ENCODE assay signal across 10 cellular contexts in the genomic region with DNA sequence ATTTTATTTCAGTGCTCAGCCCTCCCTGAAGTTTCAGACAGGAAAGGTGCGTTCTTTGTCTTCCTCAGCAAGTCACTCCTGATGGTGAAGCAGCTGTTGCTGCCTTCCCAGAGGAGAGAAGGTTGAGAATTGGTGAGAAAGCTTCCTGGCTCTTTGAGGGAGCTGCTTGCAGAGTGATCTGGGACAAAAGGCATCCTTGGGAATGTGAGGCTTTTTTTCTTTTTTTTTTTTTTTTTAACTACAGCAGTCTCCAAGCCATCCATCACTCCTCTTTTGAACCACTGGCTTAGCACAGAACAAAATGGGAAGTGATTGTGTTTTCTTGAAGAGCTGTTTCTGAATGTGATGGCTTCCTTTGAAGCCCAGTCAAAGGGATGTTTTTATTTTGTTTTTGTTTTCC.
A peak's percentile ranks its signal among the peaks of the same experiment; 100 is the strongest.
DNase-seq lines count a peak whose midpoint lies in the region; ATAC-seq and TF ChIP-seq lines count a peak whose summit lies in the region.
"Had no signal": no experiment of that assay in that cellular context is flagged by ENCODE, and none has a peak within 500 bp of the region (broad histone marks: within the 10 kb centered on the region; RNA-seq: fewer than 3 reads in every experiment).

No MANE protein-coding gene starts in this region.

- TF ChIP-seq CTCF in fibroblast of lung (conservative IDR thresholded peaks at IDR 0.05 in 1 of 2, IDR thresholded peaks at IDR 0.05 in 1 of 2; ENCODE audit: low read depth in 1 of 2, low read length in 2 of 2): no peak

- no peak overlapping the region for H3K4me3 Mint-ChIP-seq in natural killer cell treated with Interleukin-12 subunit alpha and Interleukin-12 subunit beta and Interleukin-15 and Interleukin-18, amount 100 ng/mL, for 72 hours
- no peak overlapping the region for H3K4me3 Mint-ChIP-seq in naive thymus-derived CD4-positive, alpha-beta T cell
- H3K4me3 Mint-ChIP-seq: activated CD4-positive, alpha-beta T cell treated with anti-CD3 and anti-CD28 coated beads, Interleukin-2, amount 10 ng/mL, durations not matched to agents 24 days and 14 days had no signal

- H3K4me3 ChIP-seq in fibroblast of lung (replicated peaks in 1 of 4; ENCODE audit: control extremely low read depth in 1 of 4, insufficient read depth in 1 of 4, low read depth in 3 of 4, low read length in 4 of 4): peak overlapping the region in 1 of 4 experiments; percentile 4
- no peak overlapping the region for H3K4me3 ChIP-seq in naive thymus-derived CD4-positive, alpha-beta T cell (ENCODE audit: low read length)

- H3K27ac ChIP-seq in fibroblast of lung (ENCODE audit: insufficient read depth, low read length): peak overlapping the region; percentile 53
- H3K27ac ChIP-seq in naive thymus-derived CD4-positive, alpha-beta T cell (ENCODE audit: low read depth, low read length): no peak overlapping the region

- no peaks in the 10 kb centered on the region for H3K79me2 ChIP-seq in fibroblast of lung (ENCODE audit: control insufficient read depth, insufficient read depth, low read length)

- no peak overlapping the region for H3K9ac ChIP-seq in fibroblast of lung (ENCODE audit: insufficient read depth, low read length)

- peaks cover 8% of the 10 kb centered on the region for H3K9me3 Mint-ChIP-seq in natural killer cell treated with Interleukin-12 subunit alpha and Interleukin-12 subunit beta and Interleukin-15 and Interleukin-18, amount 100 ng/mL, for 72 hours
- peaks cover 0 to 5% (median 0%) of the 10 kb centered on the region in 11 donors for H3K9me3 Mint-ChIP-seq in naive thymus-derived CD4-positive, alpha-beta T cell
- H3K9me3 Mint-ChIP-seq: activated CD4-positive, alpha-beta T cell treated with anti-CD3 and anti-CD28 coated beads, Interleukin-2, amount 10 ng/mL, durations not matched to agents 24 days and 14 days had no signal

- no peaks in the 10 kb centered on the region for H3K36me3 ChIP-seq in fibroblast of lung (ENCODE audit: control insufficient read depth, insufficient read depth, low read length)
- H3K36me3 ChIP-seq in naive thymus-derived CD4-positive, alpha-beta T cell (ENCODE audit: control insufficient read depth in 2 of 3, insufficient read depth in 3 of 3, low read length in 3 of 3): no peaks in the 10 kb centered on the region

- POLR2A ChIA-PET in naive thymus-derived CD4-positive, alpha-beta T cell (lab: Charles Lee): no interaction called here

- no peaks in the 10 kb centered on the region for H4K20me1 ChIP-seq in fibroblast of lung (ENCODE audit: control insufficient read depth, extremely low read depth, insufficient read depth, low read length)

- intact Hi-C loops in naive thymus-derived CD4-positive, alpha-beta T cell (cut with micrococcal nuclease): no loop called here

- peak; percentile 85 for DNase-seq in EL
- peak; percentile 26 for DNase-seq in RPMI8226
- peak; percentile 88 to 98 for DNase-seq in fibroblast of lung (ENCODE audit: low read depth in 2 of 2)
- peak; percentile 90 for DNase-seq in renal cortical epithelial cell (ENCODE audit: low read depth)
- DNase-seq in occipital lobe (lab: John Stamatoyannopoulos, UW): no peak
- DNase-seq in natural killer cell treated with Interleukin-12 subunit alpha and Interleukin-12 subunit beta and Interleukin-15 and Interleukin-18, amount 100 ng/mL, for 72 hours (ENCODE audit: low spot score): no peak
- no peak for DNase-seq in naive thymus-derived CD4-positive, alpha-beta T cell
- DNase-seq: activated CD4-positive, alpha-beta T cell treated with anti-CD3 and anti-CD28 coated beads, Interleukin-2, amount 10 ng/mL, durations not matched to agents 24 days and 14 days; cerebellar nuclear complex had no signal

- H3K36me3 Mint-ChIP-seq in natural killer cell treated with Interleukin-12 subunit alpha and Interleukin-12 subunit beta and Interleukin-15 and Interleukin-18, amount 100 ng/mL, for 72 hours: no peaks in the 10 kb centered on the region
- H3K36me3 Mint-ChIP-seq in naive thymus-derived CD4-positive, alpha-beta T cell: peaks cover 0 to 3% (median 0%) of the 10 kb centered on the region in 5 donors

- no peaks in the 10 kb centered on the region for H3K27me3 Mint-ChIP-seq in natural killer cell treated with Interleukin-12 subunit alpha and Interleukin-12 subunit beta and Interleukin-15 and Interleukin-18, amount 100 ng/mL, for 72 hours
- no peaks in the 10 kb centered on the region for H3K27me3 Mint-ChIP-seq in naive thymus-derived CD4-positive, alpha-beta T cell
- H3K27me3 Mint-ChIP-seq: activated CD4-positive, alpha-beta T cell treated with anti-CD3 and anti-CD28 coated beads, Interleukin-2, amount 10 ng/mL, durations not matched to agents 24 days and 14 days had no signal

- H3K4me1 ChIP-seq in fibroblast of lung (ENCODE audit: control insufficient read depth, extremely low read depth, insufficient read depth, low read length): peaks cover 17% of the 10 kb centered on the region
- H3K4me1 ChIP-seq in naive thymus-derived CD4-positive, alpha-beta T cell (ENCODE audit: control insufficient read depth in 2 of 2, insufficient read depth in 2 of 2, low read length in 2 of 2): no peaks in the 10 kb centered on the region

- H3K27ac Mint-ChIP-seq in natural killer cell treated with Interleukin-12 subunit alpha and Interleukin-12 subunit beta and Interleukin-15 and Interleukin-18, amount 100 ng/mL, for 72 hours: no peak overlapping the region
- H3K27ac Mint-ChIP-seq in naive thymus-derived CD4-positive, alpha-beta T cell: no peak overlapping the region
- H3K27ac Mint-ChIP-seq: activated CD4-positive, alpha-beta T cell treated with anti-CD3 and anti-CD28 coated beads, Interleukin-2, amount 10 ng/mL, durations not matched to agents 24 days and 14 days had no signal

- no peak for ATAC-seq in GM18867 (IDR thresholded peaks at IDR 0.05; ENCODE audit: unreplicated experiment)
- ATAC-seq in natural killer cell treated with Interleukin-12 subunit alpha and Interleukin-12 subunit beta and Interleukin-15 and Interleukin-18, amount 100 ng/mL, for 72 hours: no peak
- ATAC-seq in naive thymus-derived CD4-positive, alpha-beta T cell: no peak

- CTCF ChIA-PET in naive thymus-derived CD4-positive, alpha-beta T cell (lab: Charles Lee): no interaction called here

- peak overlapping the region; percentile 41 for H3K4me2 ChIP-seq in fibroblast of lung (ENCODE audit: extremely low read depth, insufficient read depth, low read length)

- no peaks in the 10 kb centered on the region for H3K4me1 Mint-ChIP-seq in natural killer cell treated with Interleukin-12 subunit alpha and Interleukin-12 subunit beta and Interleukin-15 and Interleukin-18, amount 100 ng/mL, for 72 hours (ENCODE audit: low read depth in 2 of 2)
- H3K4me1 Mint-ChIP-seq in naive thymus-derived CD4-positive, alpha-beta T cell: no peaks in the 10 kb centered on the region
- H3K4me1 Mint-ChIP-seq: activated CD4-positive, alpha-beta T cell treated with anti-CD3 and anti-CD28 coated beads, Interleukin-2, amount 10 ng/mL, durations not matched to agents 24 days and 14 days had no signal

- H3K27me3 ChIP-seq in fibroblast of lung (ENCODE audit: control insufficient read depth, insufficient read depth, low read length): no peaks in the 10 kb centered on the region
- no peaks in the 10 kb centered on the region for H3K27me3 ChIP-seq in naive thymus-derived CD4-positive, alpha-beta T cell (ENCODE audit: control insufficient read depth in 2 of 2, insufficient read depth in 2 of 2, low read length in 2 of 2)

- no peaks in the 10 kb centered on the region for H3K9me3 ChIP-seq in fibroblast of lung (ENCODE audit: control insufficient read depth, insufficient read depth, low read depth, low read length)
- no peaks in the 10 kb centered on the region for H3K9me3 ChIP-seq in naive thymus-derived CD4-positive, alpha-beta T cell (ENCODE audit: control insufficient read depth in 2 of 3, low read length in 3 of 3)

- H2AFZ ChIP-seq in fibroblast of lung (ENCODE audit: low read length): no peak overlapping the region

Comparison
In these comparisons a context has a peak if more than half of its experiments do, and no peak if none do; other contexts are left out.
1. DNase-seq: peak in EL (single experiment), RPMI8226 (single experiment), fibroblast of lung (2 of 2) and renal cortical epithelial cell (single experiment); none in occipital lobe (single experiment), natural killer cell treated with Interleukin-12 subunit alpha and Interleukin-12 subunit beta and Interleukin-15 and Interleukin-18, amount 100 ng/mL, for 72 hours (single experiment) and naive thymus-derived CD4-positive, alpha-beta T cell (0 of 9).